ENCODE assay signal across 28 cellular contexts in the genomic region with DNA sequence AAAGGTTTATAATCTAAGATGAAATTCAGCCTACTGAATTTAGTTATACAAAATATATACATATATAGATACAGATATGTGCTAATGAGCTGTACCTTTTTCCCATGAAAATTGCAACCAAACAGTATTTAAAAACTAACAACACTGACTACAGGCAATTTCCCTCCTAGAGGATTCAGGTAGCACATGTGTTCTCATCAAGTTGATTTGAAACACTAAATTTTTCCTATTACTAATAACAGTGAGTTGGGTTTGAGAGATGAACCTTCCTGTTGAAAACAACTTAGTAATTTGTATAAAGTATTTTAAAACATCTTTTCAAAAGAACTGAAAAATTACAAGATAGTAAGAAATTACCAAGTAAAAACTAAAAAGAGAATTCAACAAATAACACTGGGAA. TPM values are rescaled to one million over a fixed set of nuclear protein-coding genes. Genes with fewer than 3 reads are reported as not detected.
A peak's percentile ranks its signal among the peaks of the same experiment; 100 is the strongest.
DNase-seq lines count a peak whose midpoint lies in the region; ATAC-seq and TF ChIP-seq lines count a peak whose summit lies in the region.
"Had no signal": no experiment of that assay in that cellular context is flagged by ENCODE, and none has a peak within 500 bp of the region (broad histone marks: within the 10 kb centered on the region; RNA-seq: fewer than 3 reads in every experiment).

No MANE protein-coding gene starts in this region.

- ATAC-seq in activated CD4-positive, CD25-positive, alpha-beta regulatory T cell treated with anti-CD3 and anti-CD28 coated beads, Interleukin-2, amount 50 U/mL, for 24 hours = peak; percentile 55
- ATAC-seq in CD4-positive, alpha-beta T cell (ENCODE audit: poor library complexity) = no peak
- ATAC-seq in activated B cell treated with CpG ODN at 0.5 μM for 24 hours (ENCODE audit: low read depth) (no peak), HG03025 (IDR thresholded peaks at IDR 0.05; ENCODE audit: low FRiP score, unreplicated experiment) (no peak)
- ATAC-seq in naive thymus-derived CD4-positive, alpha-beta T cell = no peak
- ATAC-seq: HCT116; sciatic nerve; stimulated activated naive B cell treated with anti-CD40 and anti-IgM and Interleukin-4, amounts not matched to agents 10 μg/mL and 1 μg/mL and 100 μg/mL, for 72 hours had no signal

- no peaks in the 10 kb centered on the region for H3K36me3 ChIP-seq in naive thymus-derived CD4-positive, alpha-beta T cell (ENCODE audit: control insufficient read depth in 2 of 3, insufficient read depth in 3 of 3, low read length in 3 of 3)
- H3K36me3 ChIP-seq: ascending aorta, esophagus squamous epithelium, neutrophil had no signal

- intact Hi-C loops in CD4-positive, alpha-beta T cell (cut with DNase I, micrococcal nuclease) = no loop called here
- intact Hi-C loops in activated B cell treated with CpG ODN at 0.5 μM for 24 hours (cut with micrococcal nuclease) = no loop called here
- intact Hi-C loops in naive thymus-derived CD4-positive, alpha-beta T cell (cut with micrococcal nuclease) = loop anchor here in 1 of 2 donors (1.0 to 2.0 kb wide), 3 partner anchors 9 to 21 kb away; no protein-coding TSS in a partner anchor

- CTCF ChIA-PET in CD4-positive, alpha-beta T cell (lab: Charles Lee) = interaction anchor here (2.2 kb wide), 1 partner anchor 95 kb away, joined by 10 read pairs; a partner anchor contains a TSS
- CTCF ChIA-PET in activated B cell treated with CpG ODN at 0.5 μM for 24 hours (lab: Charles Lee) = interaction anchor here (0.7 to 3.1 kb wide), 2 partner anchors 13 to 95 kb away, joined by 3 to 15 read pairs; a partner anchor contains a TSS
- CTCF ChIA-PET in naive thymus-derived CD4-positive, alpha-beta T cell (lab: Charles Lee) = interaction anchor here (1.2 kb wide), 1 partner anchor 95 kb away, joined by 6 read pairs; a partner anchor contains a TSS

- H3K27ac ChIP-seq in CD4-positive, alpha-beta T cell (ENCODE audit: low read depth, low read length) = no peak overlapping the region
- no peak overlapping the region for H3K27ac ChIP-seq in naive thymus-derived CD4-positive, alpha-beta T cell (ENCODE audit: low read depth, low read length)
- H3K27ac ChIP-seq: ascending aorta, esophagus squamous epithelium, neutrophil, testis had no signal

- H3K9me3 ChIP-seq in CD4-positive, alpha-beta T cell (ENCODE audit: control insufficient read depth, low read length) = no peaks in the 10 kb centered on the region
- no peaks in the 10 kb centered on the region for H3K9me3 ChIP-seq in naive thymus-derived CD4-positive, alpha-beta T cell (ENCODE audit: control insufficient read depth in 2 of 3, low read length in 3 of 3)
- H3K9me3 ChIP-seq: ascending aorta, esophagus squamous epithelium, neutrophil, testis had no signal

- no peaks in the 10 kb centered on the region for H3K27me3 Mint-ChIP-seq in CD4-positive, alpha-beta T cell
- H3K27me3 Mint-ChIP-seq in activated B cell treated with CpG ODN at 0.5 μM for 24 hours (no peaks in the 10 kb centered on the region), endothelial cell (ENCODE audit: unreplicated experiment) (no peaks in the 10 kb centered on the region)
- no peaks in the 10 kb centered on the region for H3K27me3 Mint-ChIP-seq in naive thymus-derived CD4-positive, alpha-beta T cell
- H3K27me3 Mint-ChIP-seq: dendritic cell treated with granulocyte-macrophage colony-stimulating factor and Interleukin-4, amounts not matched to agents 40 ng/mL and 50 ng/mL, for 4 days; progenitor cell of endocrine pancreas; stimulated activated naive B cell treated with anti-CD40 and anti-IgM and Interleukin-4, amounts not matched to agents 10 μg/mL and 1 μg/mL and 100 μg/mL, for 72 hours had no signal

- peaks cover 6% of the 10 kb centered on the region for H3K9me3 Mint-ChIP-seq in CD4-positive, alpha-beta T cell
- H3K9me3 Mint-ChIP-seq in activated B cell treated with CpG ODN at 0.5 μM for 24 hours = peaks cover 22% of the 10 kb centered on the region
- H3K9me3 Mint-ChIP-seq in naive thymus-derived CD4-positive, alpha-beta T cell = peaks cover 0 to 15% (median 2%) of the 10 kb centered on the region in 11 donors
- no peaks in the 10 kb centered on the region for H3K9me3 Mint-ChIP-seq in endothelial cell (ENCODE audit: unreplicated experiment)

- peaks cover 16 to 24% of the 10 kb centered on the region in 2 donors for H3K4me1 ChIP-seq in naive thymus-derived CD4-positive, alpha-beta T cell (ENCODE audit: control insufficient read depth in 2 of 2, insufficient read depth in 2 of 2, low read length in 2 of 2)

- peaks cover 91% of the 10 kb centered on the region for H3K4me1 Mint-ChIP-seq in CD4-positive, alpha-beta T cell (ENCODE audit: low read depth)
- H3K4me1 Mint-ChIP-seq in activated B cell treated with CpG ODN at 0.5 μM for 24 hours (peaks cover 72% of the 10 kb centered on the region), endothelial cell (ENCODE audit: unreplicated experiment) (no peaks in the 10 kb centered on the region)
- H3K4me1 Mint-ChIP-seq in naive thymus-derived CD4-positive, alpha-beta T cell = peaks cover 43 to 92% (median 88%) of the 10 kb centered on the region in 7 donors

- no peaks in the 10 kb centered on the region for H3K27me3 ChIP-seq in CD4-positive, alpha-beta T cell (ENCODE audit: control insufficient read depth, insufficient read depth, low read length)
- no peaks in the 10 kb centered on the region for H3K27me3 ChIP-seq in naive thymus-derived CD4-positive, alpha-beta T cell (ENCODE audit: control insufficient read depth in 2 of 2, insufficient read depth in 2 of 2, low read length in 2 of 2)
- H3K27me3 ChIP-seq: ascending aorta, esophagus squamous epithelium, neutrophil, testis had no signal

- no peak for DNase-seq in activated CD4-positive, CD25-positive, alpha-beta regulatory T cell treated with anti-CD3 and anti-CD28 coated beads, Interleukin-2, amount 50 U/mL, for 72 hours
- DNase-seq in CD4-positive, alpha-beta T cell = no peak
- DNase-seq in activated B cell treated with CpG ODN at 0.5 μM for 24 hours = no peak
- DNase-seq in naive thymus-derived CD4-positive, alpha-beta T cell = no peak
- DNase-seq in endothelial cell (ENCODE audit: low spot score) = no peak
- DNase-seq in DMS 273 (lab: John Stamatoyannopoulos, UW; ENCODE audit: unreplicated experiment) = no peak
- DNase-seq: 8988T; activated CD4-positive, alpha-beta T cell treated with anti-CD3 and anti-CD28 coated beads for 48 hours; activated CD8-positive, alpha-beta memory T cell treated with anti-CD3 and anti-CD28 coated beads, Interleukin-2, amount 50 U/mL, for 48 hours; activated naive CD4-positive, alpha-beta T cell treated with Interleukin-2 at 50 U/mL for 16 hours; DMS 273 treated with DMSO at 0.1 percent for 48 hours; esophagus squamous epithelium; foreskin melanocyte; NCI-H1105 treated with DMSO at 0.1 percent for 48 hours; NCI-H2081; NCI-H2227 treated with DMSO at 0.1 percent for 48 hours; NCI-H526 treated with DMSO at 0.1 percent for 48 hours; stimulated activated CD4-positive, alpha-beta T cell treated with anti-CD3 and anti-CD28 coated beads, Interleukin-4, amount 100 ng/mL, for 4 hours; stimulated activated naive B cell treated with anti-CD40 and anti-IgM and Interleukin-4, amounts not matched to agents 10 μg/mL and 1 μg/mL and 100 μg/mL, for 72 hours; testis had no signal

- H3K36me3 Mint-ChIP-seq in CD4-positive, alpha-beta T cell (ENCODE audit: low read depth) = peaks cover 11% of the 10 kb centered on the region
- H3K36me3 Mint-ChIP-seq in activated B cell treated with CpG ODN at 0.5 μM for 24 hours (ENCODE audit: low read depth) = peaks cover 23% of the 10 kb centered on the region
- peaks cover 2 to 31% (median 5%) of the 10 kb centered on the region in 5 donors for H3K36me3 Mint-ChIP-seq in naive thymus-derived CD4-positive, alpha-beta T cell
- H3K36me3 Mint-ChIP-seq in endothelial cell (ENCODE audit: low read depth, unreplicated experiment) = no peaks in the 10 kb centered on the region

- peak overlapping the region; percentile 89 for H3K27ac Mint-ChIP-seq in CD4-positive, alpha-beta T cell
- H3K27ac Mint-ChIP-seq in activated B cell treated with CpG ODN at 0.5 μM for 24 hours (peak overlapping the region; percentile 46), endothelial cell (ENCODE audit: unreplicated experiment) (no peak overlapping the region)
- peak overlapping the region in 8 of 9 donors; percentile 6 to 91 (median 82) for H3K27ac Mint-ChIP-seq in naive thymus-derived CD4-positive, alpha-beta T cell
- H3K27ac Mint-ChIP-seq: dendritic cell treated with granulocyte-macrophage colony-stimulating factor and Interleukin-4, amounts not matched to agents 40 ng/mL and 50 ng/mL, for 4 days; progenitor cell of endocrine pancreas; stimulated activated naive B cell treated with anti-CD40 and anti-IgM and Interleukin-4, amounts not matched to agents 10 μg/mL and 1 μg/mL and 100 μg/mL, for 72 hours had no signal

- H3K4me3 ChIP-seq in naive thymus-derived CD4-positive, alpha-beta T cell (ENCODE audit: low read length) = no peak overlapping the region
- H3K4me3 ChIP-seq: ascending aorta, esophagus squamous epithelium, testis had no signal

- POLR2A ChIA-PET in CD4-positive, alpha-beta T cell (lab: Charles Lee) = interaction anchor here (1.0 kb wide), 1 partner anchor 28 kb away, joined by 3 read pairs; no protein-coding TSS in a partner anchor
- POLR2A ChIA-PET in activated B cell treated with CpG ODN at 0.5 μM for 24 hours (lab: Charles Lee) = interaction anchor here (0.7 to 1.2 kb wide), 2 partner anchors 29 to 44 kb away, joined by 3 to 9 read pairs; no protein-coding TSS in a partner anchor
- POLR2A ChIA-PET in naive thymus-derived CD4-positive, alpha-beta T cell (lab: Charles Lee) = interaction anchor here (0.7 to 1.6 kb wide), 3 partner anchors 17 to 117 kb away, joined by 3 to 5 read pairs (median 5); no protein-coding TSS in a partner anchor

- peak overlapping the region; percentile 73 for H3K4me3 Mint-ChIP-seq in CD4-positive, alpha-beta T cell
- no peak overlapping the region for H3K4me3 Mint-ChIP-seq in activated B cell treated with CpG ODN at 0.5 μM for 24 hours
- H3K4me3 Mint-ChIP-seq in naive thymus-derived CD4-positive, alpha-beta T cell = peak overlapping the region in 7 of 10 donors; percentile 3 to 67 (median 50)
- H3K4me3 Mint-ChIP-seq in endothelial cell (ENCODE audit: unreplicated experiment) = no peak overlapping the region
- H3K4me3 Mint-ChIP-seq: dendritic cell treated with granulocyte-macrophage colony-stimulating factor and Interleukin-4, amounts not matched to agents 40 ng/mL and 50 ng/mL, for 4 days; stimulated activated naive B cell treated with anti-CD40 and anti-IgM and Interleukin-4, amounts not matched to agents 10 μg/mL and 1 μg/mL and 100 μg/mL, for 72 hours had no signal

- TF ChIP-seq CTCF in CD4-positive, alpha-beta T cell (IDR thresholded peaks at IDR 0.05) = no peak
- no peak for TF ChIP-seq CTCF in activated B cell treated with CpG ODN at 0.5 μM for 24 hours (IDR thresholded peaks at IDR 0.05)
- no peak for TF ChIP-seq CTCF in endothelial cell (IDR thresholded peaks at IDR 0.05; ENCODE audit: unreplicated experiment)

RNA-seq across cellular contexts. Expression of a gene that starts 51.5 kb away (rescaled TPM):
- 10 to 100 TPM; 78.9 to 80.7 TPM for total RNA-seq in CD4-positive, alpha-beta T cell
- total RNA-seq in activated B cell treated with CpG ODN at 0.5 μM for 24 hours = 49.2 and 56.9 TPM in 2 replicates
- total RNA-seq in naive thymus-derived CD4-positive, alpha-beta T cell = 10 to 100 TPM; 51.3 to 73.3 (median 64.6) TPM
- polyA plus RNA-seq in naive thymus-derived CD4-positive, alpha-beta T cell = 10 to 100 TPM; 67.1 to 86.6 TPM
- 55.5 TPM for total RNA-seq in endothelial cell (ENCODE audit: unreplicated experiment)

Comparison
In these comparisons a context has a peak if more than half of its experiments do, and no peak if none do; other contexts are left out.
1. ATAC-seq: peak in activated CD4-positive, CD25-positive, alpha-beta regulatory T cell treated with anti-CD3 and anti-CD28 coated beads, Interleukin-2, amount 50 U/mL, for 24 hours (2 of 2); none in CD4-positive, alpha-beta T cell (single experiment), activated B cell treated with CpG ODN at 0.5 μM for 24 hours (single experiment), naive thymus-derived CD4-positive, alpha-beta T cell (single experiment) and HG03025 (single experiment).
2. H3K4me3 Mint-ChIP-seq: peak in CD4-positive, alpha-beta T cell (single experiment) and naive thymus-derived CD4-positive, alpha-beta T cell (7 of 10); none in activated B cell treated with CpG ODN at 0.5 μM for 24 hours (single experiment) and endothelial cell (single experiment).